ENCODE assay signal across 16 cellular contexts in the genomic region with DNA sequence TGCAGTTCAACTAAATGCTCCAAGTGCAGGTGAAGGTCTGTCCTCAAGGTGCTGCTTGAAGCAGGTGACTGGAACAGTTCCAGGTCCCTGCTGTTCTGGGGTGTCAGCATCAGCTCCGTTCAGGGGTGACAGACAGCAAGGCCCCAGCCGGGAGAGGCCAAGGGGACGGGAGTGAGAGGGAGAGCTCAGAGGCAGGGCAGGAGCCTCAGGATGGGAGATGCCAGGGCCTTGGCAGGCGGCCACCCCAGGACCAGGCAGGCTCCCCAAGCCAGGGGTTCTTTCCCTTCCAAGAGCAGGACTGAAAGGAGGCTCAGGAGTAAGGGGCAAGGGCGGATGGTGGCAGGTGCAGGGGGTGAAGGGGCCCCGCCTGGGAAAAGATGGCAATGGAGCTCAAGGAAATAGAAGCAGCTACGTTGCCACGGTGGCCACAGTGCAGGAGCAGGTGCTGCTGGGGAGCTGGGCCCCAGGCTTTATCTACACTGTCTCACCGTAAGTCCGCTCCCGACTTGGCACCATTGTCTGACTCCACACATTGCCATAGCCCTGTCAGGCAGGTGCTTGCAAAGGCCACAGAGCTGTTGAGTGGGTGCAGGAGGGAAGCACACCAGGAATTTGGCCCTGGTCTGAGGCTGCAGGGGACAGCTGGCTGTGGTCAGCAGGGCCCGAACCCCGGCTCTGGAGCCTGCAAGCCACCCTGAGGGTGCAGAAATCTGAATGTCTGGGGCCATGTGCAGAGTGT. TPM values are rescaled to one million over a fixed set of nuclear protein-coding genes. Genes with fewer than 3 reads are reported as not detected.
A peak's percentile ranks its signal among the peaks of the same experiment; 100 is the strongest.
DNase-seq lines count a peak whose midpoint lies in the region; ATAC-seq and TF ChIP-seq lines count a peak whose summit lies in the region.
"Had no signal": no experiment of that assay in that cellular context is flagged by ENCODE, and none has a peak within 500 bp of the region (broad histone marks: within the 10 kb centered on the region; RNA-seq: fewer than 3 reads in every experiment).

No MANE protein-coding gene starts in this region.

- H3K4me3 Mint-ChIP-seq in activated CD8-positive, alpha-beta T cell treated with anti-CD3 and anti-CD28 coated beads, Interleukin-2, amount 10 ng/mL, durations not matched to agents 7 days and 5 days, result no peak overlapping the region
- no peak overlapping the region for H3K4me3 Mint-ChIP-seq in activated CD8-positive, alpha-beta T cell treated with anti-CD3 and anti-CD28 coated beads for 36 hours
- H3K4me3 Mint-ChIP-seq: activated naive CD8-positive, alpha-beta T cell treated with anti-CD3 and anti-CD28 coated beads for 36 hours; CD4-positive, alpha-beta T cell; stimulated activated naive CD8-positive, alpha-beta T cell treated with anti-CD3 and anti-CD28 coated beads, Interleukin-15, amount 100 ng/mL, for 72 hours; T-cell had no signal

- H3K36me3 Mint-ChIP-seq in activated CD8-positive, alpha-beta T cell treated with anti-CD3 and anti-CD28 coated beads, Interleukin-2, amount 10 ng/mL, durations not matched to agents 7 days and 5 days (ENCODE audit: low read depth), result no peaks in the 10 kb centered on the region
- H3K36me3 Mint-ChIP-seq in activated CD8-positive, alpha-beta T cell treated with anti-CD3 and anti-CD28 coated beads for 36 hours (ENCODE audit: low read depth), result no peaks in the 10 kb centered on the region
- H3K36me3 Mint-ChIP-seq: activated naive CD8-positive, alpha-beta T cell treated with anti-CD3 and anti-CD28 coated beads for 36 hours; T-cell had no signal

- no peaks in the 10 kb centered on the region for H3K9me3 Mint-ChIP-seq in activated CD8-positive, alpha-beta T cell treated with anti-CD3 and anti-CD28 coated beads, Interleukin-2, amount 10 ng/mL, durations not matched to agents 7 days and 5 days (ENCODE audit: insufficient read depth)
- H3K9me3 Mint-ChIP-seq in activated CD8-positive, alpha-beta T cell treated with anti-CD3 and anti-CD28 coated beads for 36 hours, result no peaks in the 10 kb centered on the region
- H3K9me3 Mint-ChIP-seq: activated naive CD8-positive, alpha-beta T cell treated with anti-CD3 and anti-CD28 coated beads for 36 hours; CD4-positive, alpha-beta T cell; stimulated activated naive CD8-positive, alpha-beta T cell treated with anti-CD3 and anti-CD28 coated beads, Interleukin-15, amount 100 ng/mL, for 72 hours; T-cell had no signal

- CTCF ChIA-PET in activated CD8-positive, alpha-beta T cell treated with anti-CD3 and anti-CD28 coated beads, Interleukin-2, amount 10 ng/mL, durations not matched to agents 7 days and 5 days (lab: Charles Lee), result interaction anchor here (1.4 to 2.4 kb wide), 3 partner anchors 9 to 37 kb away, joined by 3 to 11 read pairs (median 4); no protein-coding TSS in a partner anchor
- CTCF ChIA-PET in activated CD8-positive, alpha-beta T cell treated with anti-CD3 and anti-CD28 coated beads for 36 hours (lab: Charles Lee), result interaction anchor here (0.9 to 1.0 kb wide), 2 partner anchors 11 to 13 kb away, joined by 3 to 4 read pairs; no protein-coding TSS in a partner anchor

- peak; percentile 16 for DNase-seq in activated CD8-positive, alpha-beta T cell treated with anti-CD3 and anti-CD28 coated beads, Interleukin-2, amount 10 ng/mL, durations not matched to agents 7 days and 5 days
- DNase-seq in activated CD8-positive, alpha-beta T cell treated with anti-CD3 and anti-CD28 coated beads for 36 hours, result no peak
- DNase-seq in NCI-H146 (lab: John Stamatoyannopoulos, UW) (peak; percentile 80), ecto neural progenitor cell (ENCODE audit: low spot score) (peak; percentile 42), anterior cingulate cortex (lab: John Stamatoyannopoulos, UW) (no peak), cortex of kidney (lab: John Stamatoyannopoulos, UW) (no peak)
- peak; percentile 14 for DNase-seq in stimulated activated CD8-positive, alpha-beta memory T cell treated with anti-CD3 and anti-CD28 coated beads, Interleukin-4, amount 100 ng/mL, for 48 hours
- DNase-seq: activated CD4-positive, alpha-beta T cell treated with anti-CD3 and anti-CD28 coated beads, Interleukin-2, amount 50 U/mL, for 4 hours; activated naive CD8-positive, alpha-beta T cell treated with anti-CD3 and anti-CD28 coated beads for 36 hours; CD4-positive, alpha-beta T cell; EL; gastrocnemius medialis; IMR-90; T-cell had no signal

- POLR2A ChIA-PET in activated CD8-positive, alpha-beta T cell treated with anti-CD3 and anti-CD28 coated beads, Interleukin-2, amount 10 ng/mL, durations not matched to agents 7 days and 5 days (lab: Charles Lee), result no interaction called here
- POLR2A ChIA-PET in activated CD8-positive, alpha-beta T cell treated with anti-CD3 and anti-CD28 coated beads for 36 hours (lab: Charles Lee), result no interaction called here

- intact Hi-C loops in activated CD8-positive, alpha-beta T cell treated with anti-CD3 and anti-CD28 coated beads for 36 hours (cut with micrococcal nuclease), result loop anchor here (10.0 kb wide), 1 partner anchor 720 kb away; no protein-coding TSS in a partner anchor

- peaks cover 79% of the 10 kb centered on the region for H3K27me3 Mint-ChIP-seq in activated CD8-positive, alpha-beta T cell treated with anti-CD3 and anti-CD28 coated beads, Interleukin-2, amount 10 ng/mL, durations not matched to agents 7 days and 5 days (ENCODE audit: low read depth)
- peaks cover 53% of the 10 kb centered on the region for H3K27me3 Mint-ChIP-seq in activated CD8-positive, alpha-beta T cell treated with anti-CD3 and anti-CD28 coated beads for 36 hours

- ATAC-seq in activated CD8-positive, alpha-beta T cell treated with anti-CD3 and anti-CD28 coated beads, Interleukin-2, amount 10 ng/mL, durations not matched to agents 7 days and 5 days, result no peak
- ATAC-seq in activated CD8-positive, alpha-beta T cell treated with anti-CD3 and anti-CD28 coated beads for 36 hours, result no peak
- ATAC-seq in HG03159 (IDR thresholded peaks at IDR 0.05; ENCODE audit: unreplicated experiment), result no peak
- ATAC-seq: gastrocnemius medialis; stimulated activated naive CD8-positive, alpha-beta T cell treated with anti-CD3 and anti-CD28 coated beads, Interleukin-15, amount 100 ng/mL, for 72 hours; T-cell had no signal

- no peak for TF ChIP-seq CTCF in activated CD8-positive, alpha-beta T cell treated with anti-CD3 and anti-CD28 coated beads for 36 hours (IDR thresholded peaks at IDR 0.05)

- H3K27ac Mint-ChIP-seq in activated CD8-positive, alpha-beta T cell treated with anti-CD3 and anti-CD28 coated beads, Interleukin-2, amount 10 ng/mL, durations not matched to agents 7 days and 5 days, result no peak overlapping the region
- no peak overlapping the region for H3K27ac Mint-ChIP-seq in activated CD8-positive, alpha-beta T cell treated with anti-CD3 and anti-CD28 coated beads for 36 hours
- H3K27ac Mint-ChIP-seq: activated naive CD8-positive, alpha-beta T cell treated with anti-CD3 and anti-CD28 coated beads for 36 hours; CD4-positive, alpha-beta T cell; T-cell had no signal

- peaks cover 14% of the 10 kb centered on the region for H3K4me1 Mint-ChIP-seq in activated CD8-positive, alpha-beta T cell treated with anti-CD3 and anti-CD28 coated beads, Interleukin-2, amount 10 ng/mL, durations not matched to agents 7 days and 5 days (ENCODE audit: low read depth)
- H3K4me1 Mint-ChIP-seq in activated CD8-positive, alpha-beta T cell treated with anti-CD3 and anti-CD28 coated beads for 36 hours (ENCODE audit: low read depth), result peaks cover 10% of the 10 kb centered on the region

RNA-seq across cellular contexts. Expression of a gene that starts 43.1 kb away (rescaled TPM):
- total RNA-seq in activated CD8-positive, alpha-beta T cell treated with anti-CD3 and anti-CD28 coated beads, Interleukin-2, amount 10 ng/mL, durations not matched to agents 7 days and 5 days, result 10 to 100 TPM; 28.7 to 33.0 TPM
- total RNA-seq in activated CD8-positive, alpha-beta T cell treated with anti-CD3 and anti-CD28 coated beads for 36 hours, result 10 to 100 TPM; 24.9 to 26.6 TPM

RNA-seq across cellular contexts. Expression of a gene that starts 43.1 kb away (rescaled TPM):
- total RNA-seq in activated CD8-positive, alpha-beta T cell treated with anti-CD3 and anti-CD28 coated beads, Interleukin-2, amount 10 ng/mL, durations not matched to agents 7 days and 5 days, result 1 to 10 TPM; 2.1 to 2.6 TPM
- 1 to 10 TPM; 2.2 to 2.4 TPM for total RNA-seq in activated CD8-positive, alpha-beta T cell treated with anti-CD3 and anti-CD28 coated beads for 36 hours

Comparison
In these comparisons a context has a peak if more than half of its experiments do, and no peak if none do; other contexts are left out.
1. DNase-seq: peak in activated CD8-positive, alpha-beta T cell treated with anti-CD3 and anti-CD28 coated beads, Interleukin-2, amount 10 ng/mL, durations not matched to agents 7 days and 5 days (single experiment), NCI-H146 (single experiment), ecto neural progenitor cell (single experiment) and stimulated activated CD8-positive, alpha-beta memory T cell treated with anti-CD3 and anti-CD28 coated beads, Interleukin-4, amount 100 ng/mL, for 48 hours (single experiment); none in activated CD8-positive, alpha-beta T cell treated with anti-CD3 and anti-CD28 coated beads for 36 hours (single experiment), anterior cingulate cortex (0 of 58) and cortex of kidney (single experiment).